ENCODE assay signal across 21 cellular contexts in genomic region chr13:113528101-113528797, GRCh38. TPM values are rescaled to one million over a fixed set of nuclear protein-coding genes. Genes with fewer than 3 reads are reported as not detected.
DNase-seq lines count a peak whose midpoint lies in the region; ATAC-seq and TF ChIP-seq lines count a peak whose summit lies in the region.
"Had no signal": no experiment of that assay in that cellular context is flagged by ENCODE, and none has a peak within 500 bp of the region (broad histone marks: within the 10 kb centered on the region; RNA-seq: fewer than 3 reads in every experiment).

No MANE protein-coding gene starts in this region.

- DNase-seq in Kasumi-1 (lab: John Stamatoyannopoulos, UW), result peak; percentile 43 to 51
- no peak for DNase-seq in neural progenitor cell (ENCODE audit: low spot score)
- DNase-seq in G401 (ENCODE audit: low spot score), result no peak
- DNase-seq in GM13976 (ENCODE audit: low spot score), result no peak
- DNase-seq: activated CD4-positive, alpha-beta memory T cell treated with anti-CD3 and anti-CD28 coated beads for 36 hours; amniotic stem cell; KG1; NCI-H1436; NCI-H526 treated with DMSO at 0.1 percent for 48 hours; nucleus accumbens; OCI-M1; stimulated activated naive CD4-positive, alpha-beta T cell treated with Interleukin-2 at 50 U/mL for 16 hours had no signal

- H3K4me2 ChIP-seq in BLaER1 (peak overlapping the region; percentile 89), neural progenitor cell (no peak overlapping the region)

- no peak overlapping the region for H3K4me3 Mint-ChIP-seq in dendritic cell treated with granulocyte-macrophage colony-stimulating factor and Interleukin-4, amounts not matched to agents 40 ng/mL and 50 ng/mL, for 4 days
- no peak overlapping the region for H3K4me3 Mint-ChIP-seq in neural progenitor cell
- H3K4me3 Mint-ChIP-seq: activated CD4-positive, alpha-beta memory T cell treated with anti-CD3 and anti-CD28 coated beads for 36 hours; memory B cell had no signal

- in situ Hi-C loops in G401 (cut with HindIII; ENCODE audit: low sequenced_read_pairs), result no loop called here
- in situ Hi-C loops in GM13976 (cut with MboI; ENCODE audit: low sequenced_read_pairs, unreplicated experiment), result no loop called here

- peaks cover 59% of the 10 kb centered on the region for H3K4me1 ChIP-seq in BLaER1
- no peaks in the 10 kb centered on the region for H3K4me1 ChIP-seq in neural progenitor cell

- peak overlapping the region; percentile 75 for H3K27ac Mint-ChIP-seq in dendritic cell treated with granulocyte-macrophage colony-stimulating factor and Interleukin-4, amounts not matched to agents 40 ng/mL and 50 ng/mL, for 4 days
- H3K27ac Mint-ChIP-seq in neural progenitor cell, result peak overlapping the region; percentile 10
- H3K27ac Mint-ChIP-seq: activated CD4-positive, alpha-beta memory T cell treated with anti-CD3 and anti-CD28 coated beads for 36 hours; memory B cell had no signal

- H3K27ac ChIP-seq in BLaER1, result peak overlapping the region; percentile 85
- H3K27ac ChIP-seq in neural progenitor cell, result no peak overlapping the region
- H3K27ac ChIP-seq: gastroesophageal sphincter, SK-N-MC, vagina had no signal

- H4K20me1 ChIP-seq in BLaER1, result 0 out of 2 replicates have a peak, but pooled peaks cover 4% of the 10 kb centered on the region
- H4K20me1 ChIP-seq in neural progenitor cell (ENCODE audit: low read depth), result no peaks in the 10 kb centered on the region

- TF ChIP-seq CTCF in neural progenitor cell (IDR thresholded peaks at IDR 0.05), result no peak
- TF ChIP-seq CTCF in GM13976 (IDR thresholded peaks at IDR 0.05; ENCODE audit: borderline replicate concordance, control extremely low read depth, extremely low read depth, insufficient read depth, missing control alignments), result no peak

- H3K9me3 ChIP-seq in BLaER1 (no peaks in the 10 kb centered on the region), neural progenitor cell (ENCODE audit: low read depth) (no peaks in the 10 kb centered on the region)
- H3K9me3 ChIP-seq: gastroesophageal sphincter, vagina had no signal

- H2AFZ ChIP-seq in neural progenitor cell (replicated peaks), result no peak overlapping the region

- H3K36me3 Mint-ChIP-seq in dendritic cell treated with granulocyte-macrophage colony-stimulating factor and Interleukin-4, amounts not matched to agents 40 ng/mL and 50 ng/mL, for 4 days (ENCODE audit: low read depth), result peaks cover 87% of the 10 kb centered on the region
- H3K36me3 Mint-ChIP-seq in neural progenitor cell, result peaks cover 39% of the 10 kb centered on the region

- H3K4me3 ChIP-seq in BLaER1 (peak overlapping the region; percentile 53), neural progenitor cell (no peak overlapping the region)
- H3K4me3 ChIP-seq: gastroesophageal sphincter, SK-N-MC, skin epidermis, vagina had no signal

- H3K79me2 ChIP-seq in neural progenitor cell (ENCODE audit: low read depth), result no peaks in the 10 kb centered on the region

- ATAC-seq in GM21367 (IDR thresholded peaks at IDR 0.05; ENCODE audit: unreplicated experiment), result no peak
- no peak for ATAC-seq in HG03159 (IDR thresholded peaks at IDR 0.05; ENCODE audit: unreplicated experiment)
- ATAC-seq: gastroesophageal sphincter had no signal

- no peaks in the 10 kb centered on the region for H3F3A ChIP-seq in neural progenitor cell (ENCODE audit: low read depth)

- H3K36me3 ChIP-seq in BLaER1 (peaks cover 33% of the 10 kb centered on the region), neural progenitor cell (peaks cover 3% of the 10 kb centered on the region)

- H3K27me3 ChIP-seq in BLaER1, result no peaks in the 10 kb centered on the region
- H3K27me3 ChIP-seq in neural progenitor cell, result no peaks in the 10 kb centered on the region
- H3K27me3 ChIP-seq: gastroesophageal sphincter, vagina had no signal

- intact Hi-C loops in dendritic cell treated with granulocyte-macrophage colony-stimulating factor and Interleukin-4, amounts not matched to agents 40 ng/mL and 50 ng/mL, for 4 days (cut with micrococcal nuclease), result no loop called here

- H3K4me1 Mint-ChIP-seq in dendritic cell treated with granulocyte-macrophage colony-stimulating factor and Interleukin-4, amounts not matched to agents 40 ng/mL and 50 ng/mL, for 4 days (ENCODE audit: low read depth), result peaks cover 21% of the 10 kb centered on the region
- no peaks in the 10 kb centered on the region for H3K4me1 Mint-ChIP-seq in neural progenitor cell

- no peaks in the 10 kb centered on the region for H3K27me3 Mint-ChIP-seq in dendritic cell treated with granulocyte-macrophage colony-stimulating factor and Interleukin-4, amounts not matched to agents 40 ng/mL and 50 ng/mL, for 4 days
- H3K27me3 Mint-ChIP-seq in neural progenitor cell (ENCODE audit: insufficient read depth, low read depth), result peaks cover 3% of the 10 kb centered on the region
- H3K27me3 Mint-ChIP-seq: activated CD4-positive, alpha-beta memory T cell treated with anti-CD3 and anti-CD28 coated beads for 36 hours; memory B cell had no signal

- H3K9ac ChIP-seq in BLaER1, result peak overlapping the region; percentile 69
- H3K9ac ChIP-seq in neural progenitor cell, result no peak overlapping the region

- no peaks in the 10 kb centered on the region for H3K9me3 Mint-ChIP-seq in dendritic cell treated with granulocyte-macrophage colony-stimulating factor and Interleukin-4, amounts not matched to agents 40 ng/mL and 50 ng/mL, for 4 days
- peaks cover 3% of the 10 kb centered on the region for H3K9me3 Mint-ChIP-seq in neural progenitor cell
- H3K9me3 Mint-ChIP-seq: activated CD4-positive, alpha-beta memory T cell treated with anti-CD3 and anti-CD28 coated beads for 36 hours; memory B cell had no signal

RNA-seq across cellular contexts. Expression of gene DCUN1D2, which starts 37.7 kb away (rescaled TPM):
- total RNA-seq in neural progenitor cell (ENCODE audit: low replicate concordance), result 17.4 and 23.8 TPM in 2 replicates
- total RNA-seq in G401 (2014; rRNA removed; shearing (Covaris generic)), result 6.3 and 12.7 TPM in 2 replicates

RNA-seq across cellular contexts. Expression of gene TFDP1, which starts 56.3 kb away (rescaled TPM):
- total RNA-seq in neural progenitor cell (ENCODE audit: low replicate concordance), result 57.5 and 88.6 TPM in 2 replicates
- 23.0 and 39.4 TPM in 2 replicates for total RNA-seq in G401 (2014; rRNA removed; shearing (Covaris generic))

Comparison
In these comparisons a context has a peak if more than half of its experiments do, and no peak if none do; other contexts are left out.
1. DNase-seq: peak in Kasumi-1 (2 of 2); none in neural progenitor cell (single experiment), G401 (single experiment) and GM13976 (single experiment).